Comparison of ENCODE assay signal across 1 cellular context in the genomic region with DNA sequence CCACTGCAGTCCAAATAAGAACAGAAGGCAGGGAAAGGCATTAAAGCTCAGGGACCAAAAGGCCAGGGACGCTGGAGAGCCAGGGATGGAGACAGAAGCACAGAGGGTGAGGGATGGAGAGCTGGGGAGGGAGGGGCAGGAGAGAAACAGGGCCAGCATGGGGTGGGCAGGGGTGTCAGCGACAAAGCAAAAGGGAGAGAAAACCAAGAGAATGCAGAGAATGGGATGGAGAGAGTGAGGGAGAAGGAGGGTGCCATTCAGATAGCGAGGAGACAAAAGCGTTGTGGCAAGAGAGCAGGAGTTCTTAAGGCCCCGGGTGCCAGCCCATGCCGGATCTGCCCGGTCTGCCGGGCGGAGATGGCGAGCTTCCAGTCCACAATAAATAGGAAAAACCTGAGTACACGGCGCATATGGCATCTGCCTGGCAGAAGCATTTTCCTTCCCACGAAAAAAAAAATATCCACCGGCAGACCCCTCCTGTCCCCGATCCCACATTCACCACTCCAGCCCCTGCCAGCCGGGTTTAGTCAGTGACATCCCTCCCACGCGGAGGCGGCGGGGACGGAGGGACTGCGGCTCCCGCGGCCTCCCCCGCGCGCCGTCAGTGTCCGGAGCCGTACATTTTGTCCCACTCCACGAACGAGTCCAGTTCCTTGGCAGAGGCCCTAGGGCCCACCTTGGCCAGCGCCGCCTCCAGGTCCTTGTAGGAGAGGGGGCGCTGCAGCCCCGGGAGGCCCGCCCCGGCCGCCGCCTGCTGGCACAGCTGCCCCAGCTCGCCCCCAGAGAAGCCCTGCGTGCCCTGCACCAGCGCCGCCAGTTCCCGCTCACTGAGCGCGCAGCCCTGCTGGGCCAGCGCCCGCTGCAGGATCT.
TF ChIP-seq lines count a peak whose summit lies in the region.

No MANE protein-coding gene starts in this region.

TF ChIP-seq in IMR-90, 13 proteins besides CTCF, POLR2A, EP300 and RAD21 (continued from another document):
- TF ChIP-seq, protein P1, sequence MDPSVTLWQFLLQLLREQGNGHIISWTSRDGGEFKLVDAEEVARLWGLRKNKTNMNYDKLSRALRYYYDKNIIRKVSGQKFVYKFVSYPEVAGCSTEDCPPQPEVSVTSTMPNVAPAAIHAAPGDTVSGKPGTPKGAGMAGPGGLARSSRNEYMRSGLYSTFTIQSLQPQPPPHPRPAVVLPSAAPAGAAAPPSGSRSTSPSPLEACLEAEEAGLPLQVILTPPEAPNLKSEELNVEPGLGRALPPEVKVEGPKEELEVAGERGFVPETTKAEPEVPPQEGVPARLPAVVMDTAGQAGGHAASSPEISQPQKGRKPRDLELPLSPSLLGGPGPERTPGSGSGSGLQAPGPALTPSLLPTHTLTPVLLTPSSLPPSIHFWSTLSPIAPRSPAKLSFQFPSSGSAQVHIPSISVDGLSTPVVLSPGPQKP (IDR thresholded peaks at IDR 0.05; ENCODE audit: borderline replicate concordance, low read depth, low read length), result no peak
- TF ChIP-seq FOS (IDR thresholded peaks at IDR 0.05; ENCODE audit: low read depth, low read length) (no peak), MAFK (IDR thresholded peaks at IDR 0.05; ENCODE audit: low read depth, low read length) (no peak), RFX5 (IDR thresholded peaks at IDR 0.05; ENCODE audit: low read depth, low read length) (no peak), MAZ (IDR thresholded peaks at IDR 0.05; ENCODE audit: borderline replicate concordance, low read depth, low read length) (no peak), NFE2L2 (IDR thresholded peaks at IDR 0.05; ENCODE audit: low read depth, low read length) (no peak), CEBPB (IDR thresholded peaks at IDR 0.05; ENCODE audit: low read depth, low read length) (no peak), RCOR1 (IDR thresholded peaks at IDR 0.05; ENCODE audit: insufficient replicate concordance, low read length) (no peak), MXI1 (IDR thresholded peaks at IDR 0.05; ENCODE audit: borderline replicate concordance, low read depth, low read length) (no peak), CHD1 (IDR thresholded peaks at IDR 0.05; ENCODE audit: low read depth, low read length) (no peak)
- TF ChIP-seq, protein P2, sequence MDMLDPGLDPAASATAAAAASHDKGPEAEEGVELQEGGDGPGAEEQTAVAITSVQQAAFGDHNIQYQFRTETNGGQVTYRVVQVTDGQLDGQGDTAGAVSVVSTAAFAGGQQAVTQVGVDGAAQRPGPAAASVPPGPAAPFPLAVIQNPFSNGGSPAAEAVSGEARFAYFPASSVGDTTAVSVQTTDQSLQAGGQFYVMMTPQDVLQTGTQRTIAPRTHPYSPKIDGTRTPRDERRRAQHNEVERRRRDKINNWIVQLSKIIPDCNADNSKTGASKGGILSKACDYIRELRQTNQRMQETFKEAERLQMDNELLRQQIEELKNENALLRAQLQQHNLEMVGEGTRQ (IDR thresholded peaks at IDR 0.05; ENCODE audit: low read depth, low read length), result no peak
TF ChIP-seq in IMR-90: peak in this region for 0.
